ENCODE assay signal across 8 cellular contexts in the genomic region with DNA sequence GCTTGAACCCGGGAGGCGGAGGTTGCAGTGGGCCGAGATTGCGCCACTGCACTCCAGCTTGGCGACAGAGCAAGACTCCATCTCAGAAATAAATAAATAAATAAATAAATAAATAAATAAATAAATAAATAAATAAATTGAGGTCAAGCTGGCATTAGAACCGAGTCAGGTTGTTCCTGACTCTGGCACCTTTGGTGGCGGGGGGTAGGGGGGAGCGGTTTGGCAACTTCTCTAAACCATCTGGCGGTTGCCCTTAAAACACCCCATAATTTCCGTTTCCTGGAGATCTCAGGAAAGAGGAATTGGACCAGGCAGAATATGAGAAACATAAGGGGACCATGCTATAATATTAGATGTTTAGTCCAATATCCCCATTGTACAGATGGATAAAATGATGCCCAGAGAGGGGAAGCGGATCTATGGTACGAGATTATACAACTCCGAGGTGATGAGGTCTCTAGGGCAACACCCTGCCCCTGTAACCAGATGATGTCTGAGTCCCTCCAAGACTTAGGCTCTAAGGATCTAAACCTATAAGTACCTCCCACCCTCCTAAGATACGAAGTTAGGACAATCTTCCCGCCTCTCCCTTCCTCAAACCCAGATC. TPM values are rescaled to one million over a fixed set of nuclear protein-coding genes. Genes with fewer than 3 reads are reported as not detected.
DNase-seq lines count a peak whose midpoint lies in the region; TF ChIP-seq lines count a peak whose summit lies in the region.

No MANE protein-coding gene starts in this region.

- H3K36me3 ChIP-seq in H7 (replicated peaks; ENCODE audit: control insufficient read depth, insufficient read depth, low read length), result no peaks in the 10 kb centered on the region; the same call in 1 of the 2 replicates
- H3K36me3 ChIP-seq in SJCRH30, result no peaks in the 10 kb centered on the region
- H3K36me3 ChIP-seq in esophagus muscularis mucosa, result peaks cover 0 to 21% (median 19%) of the 10 kb centered on the region in 4 donors

- H3K4me1 ChIP-seq in SJCRH30, result peaks cover 19% of the 10 kb centered on the region
- peaks cover 12 to 41% (median 31%) of the 10 kb centered on the region in 4 donors for H3K4me1 ChIP-seq in esophagus muscularis mucosa

- TF ChIP-seq CTCF in esophagus muscularis mucosa (IDR thresholded peaks at IDR 0.05) (no peak), retinal pigment epithelial cell (conservative IDR thresholded peaks at IDR 0.05; ENCODE audit: low read depth, low read length) (no peak)

- 69% methylated on average over 15 of the region's 15 CpGs for WGBS in esophagus muscularis mucosa

- DNase-seq in H7 (no peak), SJCRH30 (no peak), esophagus muscularis mucosa (ENCODE audit: extremely low spot score) (no peak), retinal pigment epithelial cell (ENCODE audit: low read depth) (no peak), foreskin melanocyte (no peak), anterior cingulate cortex (lab: John Stamatoyannopoulos, UW) (no peak), DMS153 (lab: John Stamatoyannopoulos, UW) (no peak), hypothalamus (lab: John Stamatoyannopoulos, UW) (no peak)

- H3K27me3 ChIP-seq in H7 (ENCODE audit: control insufficient read depth, insufficient read depth, low read length), result no peaks in the 10 kb centered on the region
- no peaks in the 10 kb centered on the region for H3K27me3 ChIP-seq in SJCRH30
- no peaks in the 10 kb centered on the region for H3K27me3 ChIP-seq in esophagus muscularis mucosa

- no peak for TF ChIP-seq POLR2A in esophagus muscularis mucosa (IDR thresholded peaks at IDR 0.05; ENCODE audit: low read depth)

- H3K4me3 ChIP-seq in H7 (ENCODE audit: insufficient read depth, low read depth, low read length) (peak overlapping the region; percentile 59), SJCRH30 (peak overlapping the region; percentile 67), esophagus muscularis mucosa (peak overlapping the region; percentile 74 to 83 (median 79)), retinal pigment epithelial cell (ENCODE audit: low read length) (peak overlapping the region; percentile 90)

- H3K27ac ChIP-seq in SJCRH30 (peak overlapping the region; percentile 76), esophagus muscularis mucosa (replicated peaks in 1 of 4) (peak overlapping the region; percentile 88 to 92 (median 88))

- TF ChIP-seq EP300 in esophagus muscularis mucosa (IDR thresholded peaks at IDR 0.05), result no peak

- intact Hi-C loops in esophagus muscularis mucosa (cut with DNase I), result loop anchor here (5.0 kb wide), 1 partner anchor 211 kb away; a partner anchor contains a TSS

- no peaks in the 10 kb centered on the region for H3K9me3 ChIP-seq in SJCRH30 (replicated peaks)
- no peaks in the 10 kb centered on the region for H3K9me3 ChIP-seq in esophagus muscularis mucosa

RNA-seq across cellular contexts. Expression of a gene that starts 0.8 kb away (rescaled TPM):
- total RNA-seq in H7 (2014; rRNA removed; shearing (Covaris generic)), result 27.1 and 32.4 TPM in 2 replicates
- 30.4 and 38.5 TPM in 2 replicates for total RNA-seq in SJCRH30 (2014; rRNA removed; shearing (Covaris generic))
- total RNA-seq in esophagus muscularis mucosa, result 10 to 100 TPM; 15.4 to 23.2 (median 22.6) TPM
